ENCODE assay signal across 9 cellular contexts in genomic region chr16:88649924-88650748, GRCh38. TPM values are rescaled to one million over a fixed set of nuclear protein-coding genes. Genes with fewer than 3 reads are reported as not detected.
DNase-seq lines count a peak whose midpoint lies in the region; ATAC-seq, FAIRE-seq and TF ChIP-seq lines count a peak whose summit lies in the region.
"Had no signal": no experiment of that assay in that cellular context is flagged by ENCODE, and none has a peak within 500 bp of the region (broad histone marks: within the 10 kb centered on the region; RNA-seq: fewer than 3 reads in every experiment).

No MANE protein-coding gene starts in this region.

- H3K36me3 ChIP-seq in SK-N-SH (replicated peaks in 1 of 2; ENCODE audit: control insufficient read depth in 1 of 2, insufficient read depth in 2 of 2, low read length in 1 of 2) = peaks cover 0 to 6% of the 10 kb centered on the region in 2 experiments
- H3K36me3 ChIP-seq in H1 (ENCODE audit: control insufficient read depth in 2 of 4, insufficient read depth in 4 of 4, low read length in 3 of 4) = peaks cover 3 to 12% (median 4%) of the 10 kb centered on the region in 4 experiments; a peak in 7 of 8 replicates

- 0 out of 2 replicates have a peak overlapping the region, but pooled peaks have one; percentile 27 for H2BK12ac ChIP-seq in H1 (ENCODE audit: low read depth, low read length)

- H2BK120ac ChIP-seq in H1 (replicated peaks; ENCODE audit: low read depth, low read length) = no peak overlapping the region

- no peak overlapping the region; the same call in 1 of the 2 replicates for H4K8ac ChIP-seq in H1 (ENCODE audit: extremely low read depth, insufficient read depth, low read length)

- DNase-seq in activated T-cell treated with anti-CD3 and anti-CD28 coated beads, Interleukin-2, amount 50 U/mL, for 1 hour = peak; percentile 57
- no peak for DNase-seq in activated T-cell treated with anti-CD3 and anti-CD28 coated beads for 4 hours
- peak; percentile 71 for DNase-seq in SK-N-SH
- DNase-seq in H1 (ENCODE audit: low read depth in 1 of 2, low spot score in 2 of 2) = peak in 1 of 2 experiments; percentile 70
- peak; percentile 79 for DNase-seq in naive B cell
- no peak for DNase-seq in mucosa of gallbladder (ENCODE audit: low spot score)
- DNase-seq in epidermal melanocyte (ENCODE audit: insufficient read length, low spot score) = no peak

- H3K14ac ChIP-seq in H1 (ENCODE audit: insufficient read length) = peak overlapping the region; percentile 83

- TF ChIP-seq POLR2A in H1 (IDR thresholded peaks at IDR 0.05; ENCODE audit: control extremely low read depth in 1 of 2, low read depth in 2 of 2, low read length in 2 of 2) = no peak

- TF ChIP-seq RAD21 in SK-N-SH (IDR thresholded peaks at IDR 0.05; ENCODE audit: low read length) = no peak
- TF ChIP-seq RAD21 in H1 (IDR thresholded peaks at IDR 0.05 in 1 of 2, conservative IDR thresholded peaks at IDR 0.05 in 1 of 2; ENCODE audit: low read depth in 2 of 2, low read length in 2 of 2) = no peak

- H3K4me1 Mint-ChIP-seq in naive B cell = peaks cover 25 to 47% (median 42%) of the 10 kb centered on the region in 3 donors

- H2AK5ac ChIP-seq in H1 (ENCODE audit: low read depth, low read length) = peak overlapping the region; percentile 30; the same call in 1 of the 2 replicates

- H3F3A ChIP-seq in SK-N-SH (replicated peaks; ENCODE audit: insufficient read depth) = no peaks in the 10 kb centered on the region

- peaks cover 4 to 10% of the 10 kb centered on the region in 2 experiments; a peak in 2 of 4 replicates for H3K4me1 ChIP-seq in SK-N-SH (ENCODE audit: control insufficient read depth in 1 of 2, insufficient read depth in 2 of 2, low read depth in 1 of 2, low read length in 1 of 2)
- H3K4me1 ChIP-seq in H1 (replicated peaks in 1 of 4; ENCODE audit: control insufficient read depth in 3 of 4, insufficient read depth in 4 of 4, low read length in 3 of 4) = peaks cover 0 to 11% (median 7%) of the 10 kb centered on the region in 4 experiments; a peak in 5 of 7 replicates

- no peaks in the 10 kb centered on the region for H3K27me3 Mint-ChIP-seq in naive B cell

- H3K9me3 ChIP-seq in SK-N-SH (no peaks in the 10 kb centered on the region), H1 (ENCODE audit: insufficient read depth in 2 of 2, low read depth in 1 of 2, low read length in 1 of 2) (no peaks in the 10 kb centered on the region)

- peak overlapping the region; percentile 69 for H3K9ac ChIP-seq in SK-N-SH
- peak overlapping the region; percentile 56 to 60 (median 58) for H3K9ac ChIP-seq in H1 (replicated peaks in 1 of 4; ENCODE audit: extremely low read depth in 1 of 4, low read depth in 3 of 4, low read length in 3 of 4)

- H2BK15ac ChIP-seq in H1 (ENCODE audit: low read length) = no peak overlapping the region

- peak overlapping the region; percentile 92 to 98 (median 94) for H3K4me3 Mint-ChIP-seq in naive B cell

- POLR2A ChIA-PET in SK-N-SH (lab: Yijun Ruan, JAX) = interaction anchor here (1.3 kb wide), 1 partner anchor 10 kb away, joined by 3 read pairs; no protein-coding TSS in a partner anchor
- POLR2A ChIA-PET in H1 (lab: Charles Lee; ENCODE audit: partially characterized antibody) = interaction anchor here (0.7 to 4.9 kb wide), 9 partner anchors 10 to 38 kb away, joined by 3 to 35 read pairs (median 4); partner anchors contain the start of genes IL17C and MVD

- no peak overlapping the region for H2BK5ac ChIP-seq in H1 (ENCODE audit: low read depth, low read length)

- no peak overlapping the region for H3K23ac ChIP-seq in H1 (ENCODE audit: insufficient read length)

- H4K91ac ChIP-seq in H1 (replicated peaks; ENCODE audit: insufficient read length, low read length) = no peak overlapping the region

- H4K20me1 ChIP-seq in SK-N-SH (ENCODE audit: insufficient read depth) (no peaks in the 10 kb centered on the region), H1 (replicated peaks in 1 of 2; ENCODE audit: control insufficient read depth in 1 of 2, insufficient read depth in 2 of 2, low read length in 2 of 2) (peaks cover 2 to 20% of the 10 kb centered on the region in 2 experiments)

- H3K56ac ChIP-seq in H1 (replicated peaks; ENCODE audit: insufficient read length, low read depth, low read length) = peak overlapping the region; percentile 25

- peak overlapping the region; percentile 56; the same call in 1 of the 2 replicates for H2AFZ ChIP-seq in SK-N-SH (ENCODE audit: low read depth)
- no peak overlapping the region for H2AFZ ChIP-seq in H1 (ENCODE audit: low read length)

- H3K4me2 ChIP-seq in SK-N-SH (peak overlapping the region; percentile 96), H1 (ENCODE audit: insufficient read depth in 1 of 2, low read depth in 2 of 2, low read length in 2 of 2) (peak overlapping the region; percentile 80 to 92)

- WGBS in SK-N-SH (ENCODE audit: low lambda C conversion rate) = 65% methylated on average over 9 of the region's 37 CpGs
- WGBS in H1 (ENCODE audit: extremely low coverage in 1 of 2, insufficient coverage in 1 of 2, insufficient read length in 1 of 2, insufficient replicate concordance in 2 of 2, low coverage in 1 of 2, low lambda C conversion rate in 2 of 2, missing lambda C conversion rate in 1 of 2), 2 experiments = 30% methylated on average over 24 of the region's 37 CpGs; no CpG with 5 or more reads in 1 of the 2 experiments

- H2BK20ac ChIP-seq in H1 (ENCODE audit: low read length) = no peak overlapping the region

- H3K79me1 ChIP-seq in H1 (ENCODE audit: low read depth, low read length) = peaks cover 8% of the 10 kb centered on the region

- H3K36me3 Mint-ChIP-seq in naive B cell = peaks cover 0 to 7% of the 10 kb centered on the region in 2 donors

- H3K18ac ChIP-seq in H1 (ENCODE audit: extremely low read depth, low read length) = peak overlapping the region; percentile 71

- peaks cover 10% of the 10 kb centered on the region; the same call in 1 of the 2 replicates for H3K23me2 ChIP-seq in H1 (ENCODE audit: low read depth, low read length)

- no peaks in the 10 kb centered on the region for H3K9me3 Mint-ChIP-seq in naive B cell

- CTCF ChIA-PET in SK-N-SH (lab: Yijun Ruan, JAX) (interaction anchor here (0.7 to 1.9 kb wide), 7 partner anchors 11 to 135 kb away, joined by 3 to 6 read pairs (median 3); partner anchors contain the start of gene MVD), H1 (lab: Charles Lee; ENCODE audit: partially characterized antibody) (interaction anchor here (1.0 to 2.5 kb wide), 4 partner anchors 13 to 35 kb away, joined by 3 to 13 read pairs (median 5); no protein-coding TSS in a partner anchor)

- H3K27me3 ChIP-seq in SK-N-SH (ENCODE audit: insufficient read depth) (no peaks in the 10 kb centered on the region), H1 (replicated peaks in 1 of 4; ENCODE audit: control insufficient read depth in 3 of 4, extremely low read depth in 1 of 4, insufficient read depth in 3 of 4, low read length in 3 of 4) (no peaks in the 10 kb centered on the region)

- no peak overlapping the region for H4K5ac ChIP-seq in H1 (ENCODE audit: insufficient read length, low read depth, low read length)

- peak; percentile 6 for ATAC-seq in HG03066 (IDR thresholded peaks at IDR 0.05; ENCODE audit: low read depth, unreplicated experiment)
- peak; percentile 26 to 36 for ATAC-seq in naive B cell (ENCODE audit: low read depth in 2 of 2)

- TF ChIP-seq CTCF in SK-N-SH (IDR thresholded peaks at IDR 0.05) (no peak), H1 (IDR thresholded peaks at IDR 0.05; ENCODE audit: control extremely low read depth in 1 of 3, insufficient read depth in 1 of 3, low read depth in 1 of 3, low read length in 3 of 3) (no peak)

- H3K79me2 ChIP-seq in SK-N-SH (ENCODE audit: insufficient read depth) (no peaks in the 10 kb centered on the region), H1 (ENCODE audit: control insufficient read depth in 1 of 2, insufficient read depth in 2 of 2, low read length in 2 of 2) (no peaks in the 10 kb centered on the region; a peak in 1 of 4 replicates)

- no peak overlapping the region; a peak in 1 of 4 replicates for H3K27ac ChIP-seq in SK-N-SH (ENCODE audit: low read depth in 2 of 2, low read length in 1 of 2)
- H3K27ac ChIP-seq in H1 (ENCODE audit: low read depth, low read length) = no peak overlapping the region
- H3K27ac ChIP-seq: epithelial cell of prostate had no signal

- peak overlapping the region; percentile 80 to 99 (median 92) for H3K27ac Mint-ChIP-seq in naive B cell

- H3K4ac ChIP-seq in H1 (replicated peaks; ENCODE audit: insufficient read length, low read depth, low read length) = peak overlapping the region; percentile 94

- H3K4me3 ChIP-seq in SK-N-SH (ENCODE audit: low read depth in 2 of 2, low read length in 1 of 2) = peak overlapping the region; percentile 78 to 83
- peak overlapping the region; percentile 69 to 95 (median 78) for H3K4me3 ChIP-seq in H1 (ENCODE audit: extremely low read depth in 1 of 4, insufficient read depth in 2 of 4, low read depth in 3 of 4, low read length in 4 of 4)

- no peak for FAIRE-seq in H1 (lab: Jason Lieb, UNC)

- H3K9me2 ChIP-seq in SK-N-SH = no peaks in the 10 kb centered on the region

- TF ChIP-seq EP300 in SK-N-SH (IDR thresholded peaks at IDR 0.05; ENCODE audit: borderline replicate concordance in 1 of 2, low read depth in 1 of 2, low read length in 1 of 2) = no peak
- TF ChIP-seq EP300 in H1 (IDR thresholded peaks at IDR 0.05; ENCODE audit: borderline replicate concordance in 1 of 2, low read depth in 2 of 2, low read length in 2 of 2) = no peak

RNA-seq across cellular contexts. Expression of gene CYBA, which starts 0.7 kb away (rescaled TPM):
- polyA plus RNA-seq in SK-N-SH (2012; rRNA removed) (116 and 176 TPM in 2 replicates), H1 (2011; rRNA removed) (254 and 340 TPM in 2 replicates), naive B cell (ENCODE audit: low read depth in 6 of 6) (1,000 to 10,000 TPM; 1,408 to 2,468 (median 1,616) TPM)
- polyA plus RNA-seq in SK-N-SH (2012; cell fraction: cytosol; rRNA removed) = 60.0 and 85.5 TPM in 2 replicates
- polyA plus RNA-seq in SK-N-SH (2012; cell fraction: nucleus; rRNA removed) = 142 and 154 TPM in 2 replicates
- 136 and 161 TPM in 2 replicates for total RNA-seq in H1 (2021; fragmentation: NEBNext Ultra II Directional; extraction: Animal tissue kit (Norgen Biotek cat#: 25700))
- 233 TPM for polyA plus RNA-seq in H1 (2011; cell fraction: cytosol; rRNA removed)
- polyA plus RNA-seq in H1 (2011; cell fraction: nucleus; rRNA removed) = 322 TPM
- 69.1 to 193 TPM (median 184 TPM) in 4 replicates for polyA plus RNA-seq in H1 (2012, experiment 1 of 2)
- 245 TPM for polyA plus RNA-seq in H1 (2012, experiment 2 of 2)
- polyA plus RNA-seq in H1 (2013, experiment 1 of 2) = 267 TPM
- polyA plus RNA-seq in H1 (2013, experiment 2 of 2) = 285 TPM
- 41.6 and 53.9 TPM in 2 replicates for polyA minus RNA-seq in H1 (2011; rRNA and poly(A)+ RNA removed)
- 80.0 TPM for polyA minus RNA-seq in H1 (2011; cell fraction: cytosol; rRNA and poly(A)+ RNA removed)
- 68.6 TPM for polyA minus RNA-seq in H1 (2011; cell fraction: nucleus; rRNA and poly(A)+ RNA removed)
- total RNA-seq in mucosa of gallbladder = 271 TPM

RNA-seq across cellular contexts. Expression of gene IL17C, which starts 11.8 kb away (rescaled TPM):
- polyA plus RNA-seq in SK-N-SH (2012; rRNA removed) (0.07 TPM in 1 of 2 replicates, not detected in the other), H1 (2011; rRNA removed) (1.9 and 3.0 TPM in 2 replicates), naive B cell (ENCODE audit: low read depth in 6 of 6) (1 to 10 TPM in 1 of 6 donors, under 1 TPM in 3, not detected in 2; 0.39 to 1.3 (median 0.86) TPM)
- 0.04 TPM in 1 of 2 replicates, not detected in the other for polyA plus RNA-seq in SK-N-SH (2012; cell fraction: cytosol; rRNA removed)
- polyA plus RNA-seq in SK-N-SH (2012; cell fraction: nucleus; rRNA removed) = 0.56 and 0.87 TPM in 2 replicates
- total RNA-seq in H1 (2021; fragmentation: NEBNext Ultra II Directional; extraction: Animal tissue kit (Norgen Biotek cat#: 25700)) = 1.1 and 1.4 TPM in 2 replicates
- polyA plus RNA-seq in H1 (2011; cell fraction: cytosol; rRNA removed) = 1.4 TPM
- 4.2 TPM for polyA plus RNA-seq in H1 (2011; cell fraction: nucleus; rRNA removed)
- 2.1 to 3.1 TPM (median 2.5 TPM) in 4 replicates for polyA plus RNA-seq in H1 (2012, experiment 1 of 2)
- 2.6 TPM for polyA plus RNA-seq in H1 (2012, experiment 2 of 2)
- polyA plus RNA-seq in H1 (2013, experiment 1 of 2) = 3.1 TPM
- polyA plus RNA-seq in H1 (2013, experiment 2 of 2) = 3.4 TPM
- 0.34 and 0.41 TPM in 2 replicates for polyA minus RNA-seq in H1 (2011; rRNA and poly(A)+ RNA removed)
- polyA minus RNA-seq in H1 (2011; cell fraction: cytosol; rRNA and poly(A)+ RNA removed) = 1.5 TPM
- polyA minus RNA-seq in H1 (2011; cell fraction: nucleus; rRNA and poly(A)+ RNA removed) = 2.6 TPM
- total RNA-seq in mucosa of gallbladder = not detected

RNA-seq across cellular contexts. Expression of gene MVD, which starts 12.8 kb away (rescaled TPM):
- 14.7 and 15.7 TPM in 2 replicates for polyA plus RNA-seq in SK-N-SH (2012; rRNA removed)
- polyA plus RNA-seq in SK-N-SH (2012; cell fraction: cytosol; rRNA removed) = 4.4 and 8.4 TPM in 2 replicates
- polyA plus RNA-seq in SK-N-SH (2012; cell fraction: nucleus; rRNA removed) = 42.1 and 57.2 TPM in 2 replicates
- 77.3 and 80.6 TPM in 2 replicates for total RNA-seq in H1 (2021; fragmentation: NEBNext Ultra II Directional; extraction: Animal tissue kit (Norgen Biotek cat#: 25700))
- 47.2 and 72.1 TPM in 2 replicates for polyA plus RNA-seq in H1 (2011; rRNA removed)
- 74.6 TPM for polyA plus RNA-seq in H1 (2011; cell fraction: cytosol; rRNA removed)
- polyA plus RNA-seq in H1 (2011; cell fraction: nucleus; rRNA removed) = 130 TPM
- polyA plus RNA-seq in H1 (2012, experiment 1 of 2) = 52.7 to 95.2 TPM (median 88.5 TPM) in 4 replicates
- 64.7 TPM for polyA plus RNA-seq in H1 (2012, experiment 2 of 2)
- 71.4 TPM for polyA plus RNA-seq in H1 (2013, experiment 1 of 2)
- polyA plus RNA-seq in H1 (2013, experiment 2 of 2) = 71.3 TPM
- 15.9 and 21.7 TPM in 2 replicates for polyA minus RNA-seq in H1 (2011; rRNA and poly(A)+ RNA removed)
- polyA minus RNA-seq in H1 (2011; cell fraction: cytosol; rRNA and poly(A)+ RNA removed) = 39.8 TPM
- 41.1 TPM for polyA minus RNA-seq in H1 (2011; cell fraction: nucleus; rRNA and poly(A)+ RNA removed)
- 10 to 100 TPM in 5 of 6 donors, 1 to 10 TPM in 1; 9.7 to 36.1 (median 18.2) TPM for polyA plus RNA-seq in naive B cell (ENCODE audit: low read depth in 6 of 6)
- total RNA-seq in mucosa of gallbladder = 126 TPM

RNA-seq across cellular contexts. Expression of gene SNAI3, which starts 36.2 kb away (rescaled TPM):
- polyA plus RNA-seq in SK-N-SH (2012; rRNA removed) (0.03 and 0.18 TPM in 2 replicates), H1 (2011; rRNA removed) (13.3 and 15.8 TPM in 2 replicates), naive B cell (ENCODE audit: low read depth in 6 of 6) (1 to 10 TPM; 1.4 to 9.0 (median 5.9) TPM)
- 0.06 and 0.09 TPM in 2 replicates for polyA plus RNA-seq in SK-N-SH (2012; cell fraction: cytosol; rRNA removed)
- polyA plus RNA-seq in SK-N-SH (2012; cell fraction: nucleus; rRNA removed) = 0.24 and 0.32 TPM in 2 replicates
- total RNA-seq in H1 (2021; fragmentation: NEBNext Ultra II Directional; extraction: Animal tissue kit (Norgen Biotek cat#: 25700)) = 8.5 and 8.7 TPM in 2 replicates
- polyA plus RNA-seq in H1 (2011; cell fraction: cytosol; rRNA removed) = 9.4 TPM
- polyA plus RNA-seq in H1 (2011; cell fraction: nucleus; rRNA removed) = 11.3 TPM
- 5.5 to 8.7 TPM (median 8.3 TPM) in 4 replicates for polyA plus RNA-seq in H1 (2012, experiment 1 of 2)
- 9.6 TPM for polyA plus RNA-seq in H1 (2012, experiment 2 of 2)
- 9.0 TPM for polyA plus RNA-seq in H1 (2013, experiment 1 of 2)
- 9.0 TPM for polyA plus RNA-seq in H1 (2013, experiment 2 of 2)
- 4.3 and 5.2 TPM in 2 replicates for polyA minus RNA-seq in H1 (2011; rRNA and poly(A)+ RNA removed)
- polyA minus RNA-seq in H1 (2011; cell fraction: cytosol; rRNA and poly(A)+ RNA removed) = 7.3 TPM
- 4.7 TPM for polyA minus RNA-seq in H1 (2011; cell fraction: nucleus; rRNA and poly(A)+ RNA removed)
- total RNA-seq in mucosa of gallbladder = 1.9 TPM

RNA-seq across cellular contexts. Expression of gene RNF166, which starts 56.1 kb away (rescaled TPM):
- polyA plus RNA-seq in SK-N-SH (2012; rRNA removed) (17.0 and 17.2 TPM in 2 replicates), H1 (2011; rRNA removed) (29.8 and 36.6 TPM in 2 replicates), naive B cell (ENCODE audit: low read depth in 6 of 6) (10 to 100 TPM; 28.0 to 42.5 (median 33.0) TPM)
- polyA plus RNA-seq in SK-N-SH (2012; cell fraction: cytosol; rRNA removed) = 7.5 and 11.2 TPM in 2 replicates
- polyA plus RNA-seq in SK-N-SH (2012; cell fraction: nucleus; rRNA removed) = 29.1 and 45.4 TPM in 2 replicates
- 28.7 and 31.2 TPM in 2 replicates for total RNA-seq in H1 (2021; fragmentation: NEBNext Ultra II Directional; extraction: Animal tissue kit (Norgen Biotek cat#: 25700))
- 33.3 TPM for polyA plus RNA-seq in H1 (2011; cell fraction: cytosol; rRNA removed)
- 86.5 TPM for polyA plus RNA-seq in H1 (2011; cell fraction: nucleus; rRNA removed)
- polyA plus RNA-seq in H1 (2012, experiment 1 of 2) = 11.9 to 24.8 TPM (median 22.4 TPM) in 4 replicates
- polyA plus RNA-seq in H1 (2012, experiment 2 of 2) = 21.8 TPM
- polyA plus RNA-seq in H1 (2013, experiment 1 of 2) = 24.2 TPM
- polyA plus RNA-seq in H1 (2013, experiment 2 of 2) = 22.1 TPM
- 11.7 and 12.3 TPM in 2 replicates for polyA minus RNA-seq in H1 (2011; rRNA and poly(A)+ RNA removed)
- 23.6 TPM for polyA minus RNA-seq in H1 (2011; cell fraction: cytosol; rRNA and poly(A)+ RNA removed)
- 24.6 TPM for polyA minus RNA-seq in H1 (2011; cell fraction: nucleus; rRNA and poly(A)+ RNA removed)
- 28.4 TPM for total RNA-seq in mucosa of gallbladder

Comparison
In these comparisons a context has a peak if more than half of its experiments do, and no peak if none do; other contexts are left out.
1. DNase-seq: peak in activated T-cell treated with anti-CD3 and anti-CD28 coated beads, Interleukin-2, amount 50 U/mL, for 1 hour (single experiment), SK-N-SH (single experiment) and naive B cell (single experiment); none in activated T-cell treated with anti-CD3 and anti-CD28 coated beads for 4 hours (single experiment), mucosa of gallbladder (single experiment) and epidermal melanocyte (single experiment).